Comparison of ENCODE assay signal across 25 cellular contexts in genomic region chr12:68468036-68468435, GRCh38.
DNase-seq lines count a peak whose midpoint lies in the region; ATAC-seq, FAIRE-seq and TF ChIP-seq lines count a peak whose summit lies in the region.
"Had no signal": no experiment of that assay in that cellular context is flagged by ENCODE, and none has a peak within 500 bp of the region (broad histone marks: within the 10 kb centered on the region; RNA-seq: fewer than 3 reads in every experiment).

No MANE protein-coding gene starts in this region.

- no peak for FAIRE-seq in GM12892 (lab: Jason Lieb, UNC)
- FAIRE-seq: A549, HTR-8/SVneo had no signal

- H3K27me3 ChIP-seq in adipocyte (replicated peaks; ENCODE audit: control insufficient read depth, insufficient read depth, low read length): no peaks in the 10 kb centered on the region
- H3K27me3 ChIP-seq: BLaER1 had no signal

- H3K36me3 ChIP-seq in adipocyte (ENCODE audit: control insufficient read depth, insufficient read depth, low read length, severe bottlenecking): no peaks in the 10 kb centered on the region
- H3K36me3 ChIP-seq: BLaER1, HAP-1 had no signal

- peaks cover 11% of the 10 kb centered on the region for H3K4me1 ChIP-seq in adipocyte (ENCODE audit: control insufficient read depth, insufficient read depth, low read length)
- H3K4me1 ChIP-seq: A549, BLaER1 had no signal

- TF ChIP-seq POLR2A in GM12892 (IDR thresholded peaks at IDR 0.05; ENCODE audit: low read depth, low read length): no peak

- no peak for TF ChIP-seq CTCF in GM13976 (IDR thresholded peaks at IDR 0.05; ENCODE audit: borderline replicate concordance, control extremely low read depth, extremely low read depth, insufficient read depth, missing control alignments)

- no peak overlapping the region for H3K9ac ChIP-seq in adipocyte (ENCODE audit: low read length)
- H3K9ac ChIP-seq: BLaER1, SK-N-SH had no signal

- no peaks in the 10 kb centered on the region for H3K9me3 ChIP-seq in adipocyte (ENCODE audit: control insufficient read depth, low read length)
- H3K9me3 ChIP-seq: A549, BLaER1, HAP-1, SK-N-SH had no signal

- DNase-seq in AG08395 (ENCODE audit: low spot score) (peak; percentile 46), EH (ENCODE audit: low read depth) (peak; percentile 75), adipocyte (ENCODE audit: low read depth) (peak; percentile 25), left lobe of liver (ENCODE audit: low spot score) (no peak), GM12892 (ENCODE audit: insufficient read length) (no peak), GM13976 (ENCODE audit: low spot score) (no peak), NCI-H2227 treated with DMSO at 0.1 percent for 48 hours (lab: John Stamatoyannopoulos, UW) (no peak), H4 (ENCODE audit: low spot score) (no peak)
- DNase-seq: CD4-positive, alpha-beta T cell; COR-L47; DMS 273 treated with DMSO at 0.1 percent for 48 hours; DMS79 treated with DMSO at 0.1 percent for 48 hours; NCI-H1105 treated with DMSO at 0.1 percent for 48 hours; NCI-H1694; NCI-H2081; NCI-H2171; NCI-H446 treated with DMSO at 0.1 percent for 48 hours; NCI-H526 treated with DMSO at 0.1 percent for 48 hours; OCI-M1; SHP77 treated with DMSO at 0.1 percent for 48 hours; SK-N-SH had no signal

- in situ Hi-C loops in GM13976 (cut with MboI; ENCODE audit: low sequenced_read_pairs, unreplicated experiment): no loop called here

- ATAC-seq in left lobe of liver: peak; percentile 47
- ATAC-seq: A549 had no signal

- no peak overlapping the region for H3K4me3 ChIP-seq in adipocyte (ENCODE audit: low read length)
- H3K4me3 ChIP-seq: A549, BLaER1, HAP-1 had no signal

Comparison
In these comparisons a context has a peak if more than half of its experiments do, and no peak if none do; other contexts are left out.
1. DNase-seq: peak in AG08395 (single experiment), EH (single experiment) and adipocyte (single experiment); none in left lobe of liver (single experiment), GM12892 (single experiment), GM13976 (single experiment), NCI-H2227 treated with DMSO at 0.1 percent for 48 hours (single experiment) and H4 (single experiment).